ENCODE assay signal across 12 cellular contexts in the genomic region with DNA sequence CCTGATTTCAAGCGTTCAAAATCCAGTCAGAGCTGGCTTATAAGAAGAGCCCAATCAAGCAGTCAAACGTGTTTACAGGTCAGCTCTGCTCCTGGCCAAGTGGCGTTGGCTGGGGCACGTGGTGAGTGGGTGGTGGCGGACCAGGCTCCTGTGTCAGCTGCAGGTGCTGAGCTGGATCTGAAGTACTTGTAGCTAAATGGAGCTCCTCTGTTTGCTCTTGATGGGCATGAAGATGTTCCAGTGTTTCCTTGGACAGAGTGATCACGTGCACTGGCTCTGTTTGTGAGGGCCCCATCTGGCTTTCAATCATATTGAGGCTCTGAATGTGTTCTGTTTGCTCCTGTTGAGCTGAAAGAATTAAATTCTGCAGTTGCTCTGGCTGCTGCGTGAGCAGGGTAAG. TPM values are rescaled to one million over a fixed set of nuclear protein-coding genes. Genes with fewer than 3 reads are reported as not detected.
A peak's percentile ranks its signal among the peaks of the same experiment; 100 is the strongest.
DNase-seq lines count a peak whose midpoint lies in the region; ATAC-seq and TF ChIP-seq lines count a peak whose summit lies in the region.
"Had no signal": no experiment of that assay in that cellular context is flagged by ENCODE, and none has a peak within 500 bp of the region (broad histone marks: within the 10 kb centered on the region; RNA-seq: fewer than 3 reads in every experiment).

No MANE protein-coding gene starts in this region.

- TF ChIP-seq CTCF in upper lobe of right lung (IDR thresholded peaks at IDR 0.05): no peak
- no peak for TF ChIP-seq CTCF in osteoblast (IDR thresholded peaks at IDR 0.05; ENCODE audit: extremely low read depth, low read depth, low read length)

- no peak overlapping the region for H3K4me3 Mint-ChIP-seq in T-helper 17 cell

- intact Hi-C loops in Right ventricle myocardium superior (cut with DNase I): no loop called here
- intact Hi-C loops in cardiac septum (cut with DNase I): no loop called here
- intact Hi-C loops in upper lobe of right lung (cut with DNase I): no loop called here

- H3K4me2 ChIP-seq in osteoblast (ENCODE audit: insufficient read depth, low read length): no peak overlapping the region

- H4K20me1 ChIP-seq in osteoblast (ENCODE audit: insufficient read depth, low read length): peaks cover 3% of the 10 kb centered on the region

- H3K9me3 ChIP-seq in T-helper 17 cell (ENCODE audit: control insufficient read depth, low read length, poor library complexity, severe bottlenecking) (no peaks in the 10 kb centered on the region), upper lobe of right lung (no peaks in the 10 kb centered on the region), osteoblast (ENCODE audit: low read depth, low read length) (no peaks in the 10 kb centered on the region)

- no peak for DNase-seq in Right ventricle myocardium superior
- no peak for DNase-seq in cardiac septum (ENCODE audit: low spot score)
- DNase-seq in T-helper 17 cell: no peak
- DNase-seq in left kidney (ENCODE audit: low read depth, low spot score): peak; percentile 37
- peak; percentile 91 for DNase-seq in upper lobe of right lung
- DNase-seq in osteoblast (ENCODE audit: insufficient read length, low spot score, missing footprints): no peak
- DNase-seq: effector CD8-positive, alpha-beta T cell; NCI-H69; T-helper 2 cell had no signal

- H3K4me3 ChIP-seq in upper lobe of right lung: no peak overlapping the region
- H3K4me3 ChIP-seq in osteoblast (ENCODE audit: insufficient read depth, low read length): no peak overlapping the region

- peak overlapping the region; percentile 67 for H3K27ac Mint-ChIP-seq in T-helper 17 cell
- H3K27ac Mint-ChIP-seq: activated T-helper 2 cell treated with anti-CD3 and anti-CD28 coated beads, Interferon-gamma antibody, Interleukin-2, Interleukin-4, amounts not matched to agents 10 μg/mL and 5 μg/mL and 100 μg/mL, durations not matched to agents 14 hours and 24 hours and 36 hours had no signal

- no peak overlapping the region for H2AFZ ChIP-seq in osteoblast (ENCODE audit: low read length)

- peaks cover 20% of the 10 kb centered on the region for H3K36me3 Mint-ChIP-seq in T-helper 17 cell (ENCODE audit: low read depth)

- no peak overlapping the region for H3K27ac ChIP-seq in upper lobe of right lung
- H3K27ac ChIP-seq in osteoblast (ENCODE audit: low read depth, low read length): no peak overlapping the region

- H3K4me1 Mint-ChIP-seq in T-helper 17 cell: peaks cover 31% of the 10 kb centered on the region

- ATAC-seq in Right ventricle myocardium superior (ENCODE audit: poor library complexity) (peak; percentile 66), T-helper 17 cell (no peak), upper lobe of right lung (peak; percentile 95), GM21723 (IDR thresholded peaks at IDR 0.05; ENCODE audit: unreplicated experiment) (no peak), GM19351 (IDR thresholded peaks at IDR 0.05; ENCODE audit: unreplicated experiment) (no peak)

- H3K27me3 ChIP-seq in upper lobe of right lung: no peaks in the 10 kb centered on the region
- no peaks in the 10 kb centered on the region for H3K27me3 ChIP-seq in osteoblast (ENCODE audit: insufficient read depth, low read length)

- peaks cover 92% of the 10 kb centered on the region for H3K36me3 ChIP-seq in upper lobe of right lung
- peaks cover 39% of the 10 kb centered on the region for H3K36me3 ChIP-seq in osteoblast (ENCODE audit: insufficient read depth, low read length)

- no peaks in the 10 kb centered on the region for H3K27me3 Mint-ChIP-seq in T-helper 17 cell

- no peaks in the 10 kb centered on the region for H3K79me2 ChIP-seq in osteoblast (ENCODE audit: insufficient read depth, low read length)

- H3K4me1 ChIP-seq in upper lobe of right lung (no peaks in the 10 kb centered on the region), osteoblast (ENCODE audit: insufficient read depth, low read length) (no peaks in the 10 kb centered on the region)

RNA-seq across cellular contexts. Expression of gene MICAL1, which starts 10.2 kb away (rescaled TPM):
- 5.0 TPM for total RNA-seq in Right ventricle myocardium superior
- total RNA-seq in cardiac septum: 7.7 TPM
- total RNA-seq in T-helper 17 cell: 100 to 1,000 TPM; 136 TPM
- total RNA-seq in upper lobe of right lung: 53.6 TPM
- 26.1 and 28.0 TPM in 2 replicates for total RNA-seq in osteoblast

RNA-seq across cellular contexts. Expression of gene ZBTB24, which starts 17.2 kb away (rescaled TPM):
- total RNA-seq in Right ventricle myocardium superior: 2.4 TPM
- total RNA-seq in cardiac septum: 3.0 TPM
- total RNA-seq in T-helper 17 cell: 10 to 100 TPM; 14.3 to 15.3 TPM
- total RNA-seq in upper lobe of right lung: 8.5 TPM
- 8.7 and 10.9 TPM in 2 replicates for total RNA-seq in osteoblast

RNA-seq across cellular contexts. Expression of gene SMPD2, which starts 25.2 kb away (rescaled TPM):
- total RNA-seq in Right ventricle myocardium superior (4.1 TPM), cardiac septum (5.1 TPM), T-helper 17 cell (10 to 100 TPM; 22.9 to 49.5 TPM), upper lobe of right lung (15.4 TPM), osteoblast (14.8 and 15.0 TPM in 2 replicates)

RNA-seq across cellular contexts. Expression of gene PPIL6, which starts 25.3 kb away (rescaled TPM):
- 5.5 TPM for total RNA-seq in Right ventricle myocardium superior
- total RNA-seq in cardiac septum: 1.2 TPM
- total RNA-seq in T-helper 17 cell: 1 to 10 TPM in 1 of 2 donors, under 1 TPM in 1; 0.83 to 1.6 TPM
- 4.2 TPM for total RNA-seq in upper lobe of right lung
- 5.3 and 5.8 TPM in 2 replicates for total RNA-seq in osteoblast

Comparison
In these comparisons a context has a peak if more than half of its experiments do, and no peak if none do; other contexts are left out.
1. ATAC-seq: peak in Right ventricle myocardium superior (single experiment) and upper lobe of right lung (single experiment); none in T-helper 17 cell (single experiment), GM21723 (single experiment) and GM19351 (single experiment).
2. DNase-seq: peak in left kidney (single experiment) and upper lobe of right lung (single experiment); none in Right ventricle myocardium superior (single experiment), cardiac septum (single experiment), T-helper 17 cell (0 of 3) and osteoblast (single experiment).